In the genomic region with DNA sequence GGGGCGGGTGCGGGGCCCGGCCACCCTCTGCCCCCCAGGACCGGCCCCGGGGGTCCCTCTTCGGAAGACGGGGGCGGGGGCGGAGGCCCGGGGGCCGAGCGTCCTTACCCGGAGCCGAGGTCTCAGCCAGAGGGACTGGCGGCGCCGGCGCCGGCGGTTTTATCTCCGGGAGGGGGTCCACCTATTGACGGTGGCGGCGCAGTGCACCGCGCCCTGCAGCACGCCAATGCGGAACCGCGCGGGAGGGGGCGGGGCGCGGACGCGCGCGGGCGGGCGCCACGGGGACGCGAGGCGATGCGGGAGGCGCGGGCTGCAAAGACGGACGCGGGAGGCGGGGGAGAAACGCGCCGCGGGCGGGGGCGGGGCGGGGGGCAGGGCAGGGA, we compare ENCODE assay signal across 9 cellular contexts. TPM values are rescaled to one million over a fixed set of nuclear protein-coding genes. Genes with fewer than 3 reads are reported as not detected.
DNase-seq lines count a peak whose midpoint lies in the region; ATAC-seq and TF ChIP-seq lines count a peak whose summit lies in the region.
"Had no signal": no experiment of that assay in that cellular context is flagged by ENCODE, and none has a peak within 500 bp of the region (broad histone marks: within the 10 kb centered on the region; RNA-seq: fewer than 3 reads in every experiment).

Gene EEF1A2 (minus strand): TSS at position 134 of the 383 bp plus-strand sequence. CDS start 1,320 bp downstream, outside the sequence.

- ATAC-seq in GM19324 (IDR thresholded peaks at IDR 0.05; ENCODE audit: low FRiP score, unreplicated experiment) (no peak), HG03139 (IDR thresholded peaks at IDR 0.05; ENCODE audit: unreplicated experiment) (no peak)

- H3K9me3 Mint-ChIP-seq in activated naive CD4-positive, alpha-beta T cell treated with anti-CD3 and anti-CD28 coated beads, Interleukin-2, amount 10 ng/mL, durations not matched to agents 7 days and 5 days, result no peaks in the 10 kb centered on the region
- H3K9me3 Mint-ChIP-seq: neural crest cell had no signal

- H3K27me3 ChIP-seq in right atrium auricular region (peaks cover 0 to 13% of the 10 kb centered on the region in 2 donors), spleen (replicated peaks in 1 of 7) (peaks cover 0 to 90% (median 44%) of the 10 kb centered on the region in 7 donors), thyroid gland (peaks cover 12% of the 10 kb centered on the region)

- no peaks in the 10 kb centered on the region for H3K9me3 ChIP-seq in ES-I3 (ENCODE audit: control insufficient read depth, insufficient read depth, low read length)
- H3K9me3 ChIP-seq in right atrium auricular region, result no peaks in the 10 kb centered on the region
- peaks cover 0 to 1% (median 0%) of the 10 kb centered on the region in 8 donors for H3K9me3 ChIP-seq in spleen
- H3K9me3 ChIP-seq in thyroid gland, result no peaks in the 10 kb centered on the region

- H3K9ac ChIP-seq in ES-I3 (ENCODE audit: low read depth, low read length), result peak within 1 kb of the TSS; percentile 63

- H3K4me3 ChIP-seq in right atrium auricular region (peak within 1 kb of the TSS; percentile 56 to 60), spleen (peak within 1 kb of the TSS; percentile 27 to 71 (median 40)), thyroid gland (replicated peaks in 1 of 3) (peak within 1 kb of the TSS in 1 of 3 donors; percentile 17)

- peak within 1 kb of the TSS; percentile 92 to 97 for H3K27ac ChIP-seq in right atrium auricular region
- H3K27ac ChIP-seq in spleen, result no peak within 1 kb of the TSS
- no peak within 1 kb of the TSS for H3K27ac ChIP-seq in thyroid gland

- WGBS in spleen, 5 donors, result 0 to 1% (median 0%) methylated on average over 5 to 58 of the region's 58 CpGs
- WGBS in thyroid gland, 2 donors, result no CpG with 5 or more reads among the region's 58 CpGs

- TF ChIP-seq POLR2A in spleen (IDR thresholded peaks at IDR 0.05) (no peak), thyroid gland (IDR thresholded peaks at IDR 0.05) (no peak)

- no peaks in the 10 kb centered on the region for H3K36me3 ChIP-seq in ES-I3 (ENCODE audit: insufficient read depth, low read length)
- peaks cover 19% of the 10 kb centered on the region for H3K36me3 ChIP-seq in right atrium auricular region
- H3K36me3 ChIP-seq in spleen, result no peaks in the 10 kb centered on the region
- H3K36me3 ChIP-seq in thyroid gland, result no peaks in the 10 kb centered on the region

- H3K4me3 Mint-ChIP-seq in activated naive CD4-positive, alpha-beta T cell treated with anti-CD3 and anti-CD28 coated beads, Interleukin-2, amount 10 ng/mL, durations not matched to agents 7 days and 5 days, result no peak within 1 kb of the TSS
- H3K4me3 Mint-ChIP-seq: neural crest cell had no signal

- H3K27ac Mint-ChIP-seq in activated naive CD4-positive, alpha-beta T cell treated with anti-CD3 and anti-CD28 coated beads, Interleukin-2, amount 10 ng/mL, durations not matched to agents 7 days and 5 days, result no peak within 1 kb of the TSS

- H3K4me1 Mint-ChIP-seq in activated naive CD4-positive, alpha-beta T cell treated with anti-CD3 and anti-CD28 coated beads, Interleukin-2, amount 10 ng/mL, durations not matched to agents 7 days and 5 days, result peaks cover 6% of the 10 kb centered on the region

- H3K4me1 ChIP-seq in ES-I3 (ENCODE audit: insufficient read depth, low read length), result no peaks in the 10 kb centered on the region
- H3K4me1 ChIP-seq in right atrium auricular region, result peaks cover 0 to 63% of the 10 kb centered on the region in 2 donors
- peaks cover 5 to 42% (median 30%) of the 10 kb centered on the region in 6 donors for H3K4me1 ChIP-seq in spleen
- H3K4me1 ChIP-seq in thyroid gland, result peaks cover 0 to 16% of the 10 kb centered on the region in 2 donors

- H3K27me3 Mint-ChIP-seq in activated naive CD4-positive, alpha-beta T cell treated with anti-CD3 and anti-CD28 coated beads, Interleukin-2, amount 10 ng/mL, durations not matched to agents 7 days and 5 days, result peaks cover 75% of the 10 kb centered on the region

- intact Hi-C loops in spleen (cut with DNase I; ENCODE audit: low total_unique reads) (no loop called here), thyroid gland (cut with DNase I) (loop anchor here (5.0 kb wide), 1 partner anchor 473 kb away; no protein-coding TSS in a partner anchor)

- peak; percentile 63 for DNase-seq in NAMALWA (ENCODE audit: low spot score)
- peak; percentile 63 for DNase-seq in activated naive CD4-positive, alpha-beta T cell treated with anti-CD3 and anti-CD28 coated beads, Interleukin-2, amount 10 ng/mL, durations not matched to agents 7 days and 5 days
- no peak for DNase-seq in right atrium auricular region (ENCODE audit: low spot score)
- DNase-seq in spleen, result peak; percentile 80
- DNase-seq in thyroid gland, result no peak

- peak; percentile 12 to 28 for TF ChIP-seq CTCF in right atrium auricular region (IDR thresholded peaks at IDR 0.05)
- TF ChIP-seq CTCF in spleen (IDR thresholded peaks at IDR 0.05 in 8 of 11, conservative IDR thresholded peaks at IDR 0.05 in 3 of 11), result peak in 4 of 11 experiments; percentile 8 to 17 (median 14)
- no peak for TF ChIP-seq CTCF in thyroid gland (IDR thresholded peaks at IDR 0.05)

- CTCF ChIA-PET in activated naive CD4-positive, alpha-beta T cell treated with anti-CD3 and anti-CD28 coated beads, Interleukin-2, amount 10 ng/mL, durations not matched to agents 7 days and 5 days (lab: Charles Lee), result no interaction called here

- no peaks in the 10 kb centered on the region for H3K36me3 Mint-ChIP-seq in activated naive CD4-positive, alpha-beta T cell treated with anti-CD3 and anti-CD28 coated beads, Interleukin-2, amount 10 ng/mL, durations not matched to agents 7 days and 5 days

RNA-seq across cellular contexts. Expression of gene EEF1A2, which starts in this region (rescaled TPM):
- total RNA-seq in right atrium auricular region, result 100 to 1,000 TPM; 797 to 886 TPM
- total RNA-seq in spleen, result 1 to 10 TPM in 3 of 7 donors, under 1 TPM in 4; 0.39 to 1.4 (median 0.54) TPM
- polyA plus RNA-seq in spleen, result under 1 TPM; 0.48 to 0.57 (median 0.53) TPM
- total RNA-seq in thyroid gland, result 1 to 10 TPM in 3 of 4 donors, under 1 TPM in 1; 0.22 to 2.0 (median 1.3) TPM

Comparison
In these comparisons a context has a peak if more than half of its experiments do, and no peak if none do; other contexts are left out.
1. RNA of gene EEF1A2 (total RNA-seq): 797 to 886 TPM in right atrium auricular region; 0.22 to 2.0 TPM in thyroid gland and 0.39 to 1.4 TPM in spleen; every median in the first group is over 100 times any median in the second.
2. DNase-seq: peak in NAMALWA (single experiment), activated naive CD4-positive, alpha-beta T cell treated with anti-CD3 and anti-CD28 coated beads, Interleukin-2, amount 10 ng/mL, durations not matched to agents 7 days and 5 days (single experiment) and spleen (single experiment); none in right atrium auricular region (single experiment) and thyroid gland (0 of 2).
3. H3K27ac ChIP-seq: peak in right atrium auricular region (2 of 2); none in spleen (0 of 8) and thyroid gland (0 of 3).
4. CTCF ChIP-seq: peak in right atrium auricular region (2 of 2); none in thyroid gland (0 of 6).